ENCODE assay signal across 13 cellular contexts in genomic region chr9:104074876-104075275, GRCh38. TPM values are rescaled to one million over a fixed set of nuclear protein-coding genes. Genes with fewer than 3 reads are reported as not detected.
DNase-seq lines count a peak whose midpoint lies in the region; ATAC-seq, FAIRE-seq and TF ChIP-seq lines count a peak whose summit lies in the region.
"Had no signal": no experiment of that assay in that cellular context is flagged by ENCODE, and none has a peak within 500 bp of the region (broad histone marks: within the 10 kb centered on the region; RNA-seq: fewer than 3 reads in every experiment).

No MANE protein-coding gene starts in this region.

- WGBS in pancreas, 2 donors = 9% methylated on average over 2 of the region's 2 CpGs
- 44 to 45% methylated on average over 2 of the region's 2 CpGs for WGBS in tibial nerve, 2 donors

- no peak overlapping the region for H3K27ac ChIP-seq in pancreas
- H3K27ac ChIP-seq in naive thymus-derived CD4-positive, alpha-beta T cell (ENCODE audit: low read depth, low read length) = no peak overlapping the region
- H3K27ac ChIP-seq in tibial nerve = no peak overlapping the region
- H3K27ac ChIP-seq: colonic mucosa had no signal

- no peak overlapping the region for H3K27ac Mint-ChIP-seq in naive thymus-derived CD4-positive, alpha-beta T cell
- H3K27ac Mint-ChIP-seq: activated CD4-positive, alpha-beta memory T cell treated with anti-CD3 and anti-CD28 coated beads for 36 hours had no signal

- no peak for TF ChIP-seq EP300 in tibial nerve (IDR thresholded peaks at IDR 0.05)

- peaks cover 0 to 14% (median 4%) of the 10 kb centered on the region in 11 donors for H3K9me3 Mint-ChIP-seq in naive thymus-derived CD4-positive, alpha-beta T cell

- TF ChIP-seq CTCF in pancreas (IDR thresholded peaks at IDR 0.05) (no peak), tibial nerve (IDR thresholded peaks at IDR 0.05) (no peak)

- no peak overlapping the region for H3K4me3 Mint-ChIP-seq in naive thymus-derived CD4-positive, alpha-beta T cell
- H3K4me3 Mint-ChIP-seq: activated CD4-positive, alpha-beta memory T cell treated with anti-CD3 and anti-CD28 coated beads for 36 hours had no signal

- POLR2A ChIA-PET in naive thymus-derived CD4-positive, alpha-beta T cell (lab: Charles Lee) = interaction anchor here (0.7 kb wide), 1 partner anchor 829 kb away, joined by 3 read pairs; no protein-coding TSS in a partner anchor

- H3K4me3 ChIP-seq in pancreas (no peak overlapping the region), tibial nerve (no peak overlapping the region)
- H3K4me3 ChIP-seq in naive thymus-derived CD4-positive, alpha-beta T cell (ENCODE audit: low read length) = no peak overlapping the region
- H3K4me3 ChIP-seq: colonic mucosa had no signal

- intact Hi-C loops in pancreas (cut with DNase I) = no loop called here
- intact Hi-C loops in naive thymus-derived CD4-positive, alpha-beta T cell (cut with micrococcal nuclease) = no loop called here

- no peaks in the 10 kb centered on the region for H3K4me1 Mint-ChIP-seq in naive thymus-derived CD4-positive, alpha-beta T cell

- no peak for FAIRE-seq in pancreas (lab: Jason Lieb, UNC)

- H3K9me3 ChIP-seq in pancreas = no peaks in the 10 kb centered on the region
- no peaks in the 10 kb centered on the region for H3K9me3 ChIP-seq in naive thymus-derived CD4-positive, alpha-beta T cell (ENCODE audit: control insufficient read depth in 2 of 3, low read length in 3 of 3)
- no peaks in the 10 kb centered on the region for H3K9me3 ChIP-seq in tibial nerve
- H3K9me3 ChIP-seq: colonic mucosa had no signal

- H3K36me3 Mint-ChIP-seq in naive thymus-derived CD4-positive, alpha-beta T cell = no peaks in the 10 kb centered on the region
- H3K36me3 Mint-ChIP-seq: activated CD4-positive, alpha-beta memory T cell treated with anti-CD3 and anti-CD28 coated beads for 36 hours had no signal

- no peaks in the 10 kb centered on the region for H3K27me3 ChIP-seq in pancreas
- H3K27me3 ChIP-seq in naive thymus-derived CD4-positive, alpha-beta T cell (ENCODE audit: control insufficient read depth in 2 of 2, insufficient read depth in 2 of 2, low read length in 2 of 2) = no peaks in the 10 kb centered on the region
- no peaks in the 10 kb centered on the region for H3K27me3 ChIP-seq in tibial nerve
- H3K27me3 ChIP-seq: colonic mucosa had no signal

- DNase-seq in ELR (ENCODE audit: low read depth) = peak; percentile 79
- DNase-seq in amniotic stem cell (lab: John Stamatoyannopoulos, UW) = peak; percentile 21
- peak; percentile 29 for DNase-seq in glomerular visceral epithelial cell (ENCODE audit: extremely low spot score)
- DNase-seq in pancreas = no peak
- DNase-seq in NCI-H2171 treated with DMSO at 0.1 percent for 48 hours (lab: John Stamatoyannopoulos, UW) = no peak
- DNase-seq in naive thymus-derived CD4-positive, alpha-beta T cell = no peak
- no peak for DNase-seq in tibial nerve (ENCODE audit: low spot score in 2 of 2)
- no peak for DNase-seq in COLO668 (lab: John Stamatoyannopoulos, UW; ENCODE audit: unreplicated experiment)
- DNase-seq: activated CD4-positive, alpha-beta memory T cell treated with anti-CD3 and anti-CD28 coated beads for 36 hours; colonic mucosa; COR-L47; NCI-H1694; NCI-H774 had no signal

- peaks cover 2 to 57% (median 40%) of the 10 kb centered on the region in 5 donors for H3K27me3 Mint-ChIP-seq in naive thymus-derived CD4-positive, alpha-beta T cell

- peak in 3 of 4 donors; percentile 26 to 75 (median 73) for ATAC-seq in pancreas
- no peak for ATAC-seq in naive thymus-derived CD4-positive, alpha-beta T cell

- no peak for TF ChIP-seq POLR2A in tibial nerve (IDR thresholded peaks at IDR 0.05)

- H3K4me1 ChIP-seq in pancreas (peaks cover 0 to 18% (median 8%) of the 10 kb centered on the region in 3 donors), tibial nerve (no peaks in the 10 kb centered on the region)
- H3K4me1 ChIP-seq in naive thymus-derived CD4-positive, alpha-beta T cell (ENCODE audit: control insufficient read depth in 2 of 2, insufficient read depth in 2 of 2, low read length in 2 of 2) = no peaks in the 10 kb centered on the region
- H3K4me1 ChIP-seq: colonic mucosa had no signal

- CTCF ChIA-PET in naive thymus-derived CD4-positive, alpha-beta T cell (lab: Charles Lee) = no interaction called here

- H3K36me3 ChIP-seq in pancreas (no peaks in the 10 kb centered on the region), tibial nerve (no peaks in the 10 kb centered on the region)
- H3K36me3 ChIP-seq in naive thymus-derived CD4-positive, alpha-beta T cell (ENCODE audit: control insufficient read depth in 2 of 3, insufficient read depth in 3 of 3, low read length in 3 of 3) = no peaks in the 10 kb centered on the region
- H3K36me3 ChIP-seq: colonic mucosa had no signal

RNA-seq across cellular contexts. Expression of gene SMC2, which starts 19.2 kb away (rescaled TPM):
- 1 to 10 TPM; 1.5 to 4.4 (median 3.1) TPM for total RNA-seq in pancreas
- 1 to 10 TPM in 1 of 2 donors, under 1 TPM in 1; 0.68 to 1.7 TPM for polyA plus RNA-seq in pancreas
- total RNA-seq in naive thymus-derived CD4-positive, alpha-beta T cell = 10 to 100 TPM in 3 of 5 experiments, 1 to 10 TPM in 2; 4.4 to 53.6 (median 11.3) TPM
- 10 to 100 TPM in 1 of 2 donors, 1 to 10 TPM in 1; 5.6 to 11.7 TPM for polyA plus RNA-seq in naive thymus-derived CD4-positive, alpha-beta T cell
- total RNA-seq in tibial nerve = 10 to 100 TPM in 1 of 4 donors, 1 to 10 TPM in 3; 4.7 to 13.5 (median 7.3) TPM

Comparison
In these comparisons a context has a peak if more than half of its experiments do, and no peak if none do; other contexts are left out.
1. DNase-seq: peak in ELR (single experiment), amniotic stem cell (single experiment) and glomerular visceral epithelial cell (single experiment); none in pancreas (0 of 6), NCI-H2171 treated with DMSO at 0.1 percent for 48 hours (single experiment), naive thymus-derived CD4-positive, alpha-beta T cell (0 of 9), tibial nerve (0 of 2) and COLO668 (single experiment).